ENCODE assay signal across 16 cellular contexts in genomic region chr21:42405064-42406059, GRCh38. TPM values are rescaled to one million over a fixed set of nuclear protein-coding genes. Genes with fewer than 3 reads are reported as not detected.
DNase-seq lines count a peak whose midpoint lies in the region; ATAC-seq and TF ChIP-seq lines count a peak whose summit lies in the region.
"Had no signal": no experiment of that assay in that cellular context is flagged by ENCODE, and none has a peak within 500 bp of the region (broad histone marks: within the 10 kb centered on the region; RNA-seq: fewer than 3 reads in every experiment).

No MANE protein-coding gene starts in this region.

- peaks cover 79% of the 10 kb centered on the region for H3K4me1 Mint-ChIP-seq in CD4-positive, alpha-beta T cell (ENCODE audit: low read depth)
- peaks cover 71 to 76% (median 72%) of the 10 kb centered on the region in 3 donors for H3K4me1 Mint-ChIP-seq in T-cell
- peaks cover 65% of the 10 kb centered on the region for H3K4me1 Mint-ChIP-seq in central memory CD8-positive, alpha-beta T cell

- peak overlapping the region; percentile 92 for H3K4me3 Mint-ChIP-seq in CD4-positive, alpha-beta T cell
- H3K4me3 Mint-ChIP-seq in T-cell = peak overlapping the region; percentile 89 to 98 (median 90)
- H3K4me3 Mint-ChIP-seq in central memory CD8-positive, alpha-beta T cell = peak overlapping the region; percentile 90

- no peak for ATAC-seq in CD4-positive, alpha-beta T cell (ENCODE audit: poor library complexity)
- ATAC-seq in T-cell (replicated peaks in 1 of 4) = no peak
- no peak for ATAC-seq in central memory CD8-positive, alpha-beta T cell (replicated peaks; ENCODE audit: extremely low read depth, poor library complexity, severe bottlenecking)

- CTCF ChIA-PET in CD4-positive, alpha-beta T cell (lab: Charles Lee) = interaction anchor here (0.9 to 3.2 kb wide), 5 partner anchors 9 to 24 kb away, joined by 3 to 11 read pairs (median 4); no protein-coding TSS in a partner anchor
- CTCF ChIA-PET in T-cell (lab: Charles Lee) = interaction anchor here (0.6 to 2.7 kb wide), 8 partner anchors 15 to 337 kb away, joined by 3 to 13 read pairs (median 6); partner anchors contain the start of gene ABCG1 (in 1 of the 2)

- H3K36me3 Mint-ChIP-seq in CD4-positive, alpha-beta T cell (ENCODE audit: low read depth) = peaks cover 44% of the 10 kb centered on the region
- H3K36me3 Mint-ChIP-seq in T-cell = peaks cover 33% of the 10 kb centered on the region
- peaks cover 39% of the 10 kb centered on the region for H3K36me3 Mint-ChIP-seq in central memory CD8-positive, alpha-beta T cell (ENCODE audit: insufficient read depth)

- no peak overlapping the region for H3K4me3 ChIP-seq in sigmoid colon
- H3K4me3 ChIP-seq: right lobe of liver had no signal

- in situ Hi-C loops in KBM-7 (cut with MboI; ENCODE audit: low pct_unique_long_range_greater_than_20kb, low sequenced_read_pairs) = no loop called here

- H3K27me3 ChIP-seq in CD4-positive, alpha-beta T cell (ENCODE audit: control insufficient read depth, insufficient read depth, low read length) = no peaks in the 10 kb centered on the region
- H3K27me3 ChIP-seq in sigmoid colon = peaks cover 0 to 10% (median 0%) of the 10 kb centered on the region in 3 donors
- H3K27me3 ChIP-seq: brain microvascular endothelial cell, right lobe of liver had no signal

- intact Hi-C loops in CD4-positive, alpha-beta T cell (cut with DNase I, micrococcal nuclease) = loop anchor here (1.0 to 2.0 kb wide), 2 partner anchors 10 to 19 kb away; no protein-coding TSS in a partner anchor
- intact Hi-C loops in sigmoid colon (cut with DNase I) = no loop called here

- peak overlapping the region; percentile 96 for H3K27ac Mint-ChIP-seq in CD4-positive, alpha-beta T cell
- H3K27ac Mint-ChIP-seq in T-cell = peak overlapping the region; percentile 100
- H3K27ac Mint-ChIP-seq in central memory CD8-positive, alpha-beta T cell (ENCODE audit: low read depth) = peak overlapping the region; percentile 92

- peaks cover 8% of the 10 kb centered on the region for H3K9me3 ChIP-seq in CD4-positive, alpha-beta T cell (ENCODE audit: control insufficient read depth, low read length)
- peaks cover 0 to 4% (median 0%) of the 10 kb centered on the region in 4 donors for H3K9me3 ChIP-seq in sigmoid colon
- H3K9me3 ChIP-seq: right lobe of liver, SK-N-SH had no signal

- H3K36me3 ChIP-seq in sigmoid colon = no peaks in the 10 kb centered on the region
- H3K36me3 ChIP-seq: brain microvascular endothelial cell, right lobe of liver had no signal

- TF ChIP-seq EP300 in sigmoid colon (IDR thresholded peaks at IDR 0.05) = no peak

- H3K4me1 ChIP-seq in sigmoid colon = no peaks in the 10 kb centered on the region
- H3K4me1 ChIP-seq: right lobe of liver had no signal

- WGBS in sigmoid colon, 2 donors = 81 to 90% methylated on average over 26 of the region's 26 CpGs

- H3K9me3 Mint-ChIP-seq in CD4-positive, alpha-beta T cell = peaks cover 7% of the 10 kb centered on the region
- H3K9me3 Mint-ChIP-seq in T-cell = peaks cover 0 to 9% (median 6%) of the 10 kb centered on the region in 3 donors
- peaks cover 9% of the 10 kb centered on the region for H3K9me3 Mint-ChIP-seq in central memory CD8-positive, alpha-beta T cell

- peak overlapping the region; percentile 85 for H3K27ac ChIP-seq in CD4-positive, alpha-beta T cell (ENCODE audit: low read depth, low read length)
- no peak overlapping the region for H3K27ac ChIP-seq in sigmoid colon
- H3K27ac ChIP-seq: brain microvascular endothelial cell, right lobe of liver had no signal

- no peak for TF ChIP-seq POLR2A in sigmoid colon (IDR thresholded peaks at IDR 0.05)

- TF ChIP-seq CTCF in CD4-positive, alpha-beta T cell (IDR thresholded peaks at IDR 0.05) = no peak
- no peak for TF ChIP-seq CTCF in sigmoid colon (IDR thresholded peaks at IDR 0.05)

- POLR2A ChIA-PET in CD4-positive, alpha-beta T cell (lab: Charles Lee) = interaction anchor here (0.6 to 5.8 kb wide), 14 partner anchors 8 to 493 kb away, joined by 3 to 208 read pairs (median 6); partner anchors contain the start of genes SLC37A1 and TMPRSS3
- POLR2A ChIA-PET in T-cell (lab: Charles Lee) = interaction anchor here in 1 of 2 donors (2.0 to 2.7 kb wide), 2 partner anchors 12 to 20 kb away, joined by 12 to 16 read pairs; no protein-coding TSS in a partner anchor

- no peaks in the 10 kb centered on the region for H3K27me3 Mint-ChIP-seq in CD4-positive, alpha-beta T cell
- H3K27me3 Mint-ChIP-seq in T-cell = no peaks in the 10 kb centered on the region
- no peaks in the 10 kb centered on the region for H3K27me3 Mint-ChIP-seq in central memory CD8-positive, alpha-beta T cell

- DNase-seq in CD4-positive, alpha-beta T cell = no peak
- DNase-seq in T-cell = no peak
- DNase-seq in central memory CD8-positive, alpha-beta T cell (ENCODE audit: low spot score in 2 of 2) = no peak
- DNase-seq in sigmoid colon = peak; percentile 35
- no peak for DNase-seq in KBM-7
- DNase-seq in HCEC 1CT = no peak
- no peak for DNase-seq in NCI-H748 treated with DMSO at 0.1 percent for 48 hours (lab: John Stamatoyannopoulos, UW)
- no peak for DNase-seq in stimulated activated CD4-positive, alpha-beta T cell treated with anti-CD3 and anti-CD28 coated beads, Interleukin-4, amount 100 ng/mL, for 4 hours
- DNase-seq: AML-193, brain microvascular endothelial cell, DMS79, SK-N-SH had no signal

RNA-seq across cellular contexts. Expression of gene UBASH3A, which starts 1.7 kb away (rescaled TPM):
- total RNA-seq in CD4-positive, alpha-beta T cell = 10 to 100 TPM; 59.7 to 60.8 TPM
- 10 to 100 TPM; 59.1 to 98.8 (median 80.5) TPM for total RNA-seq in T-cell
- total RNA-seq in sigmoid colon = not detected
- polyA plus RNA-seq in sigmoid colon = 1 to 10 TPM in 1 of 3 donors, not detected in 2; 3.9 TPM
- total RNA-seq: LHCN-M2, NCI-H460 had no signal
- polyA plus RNA-seq: SK-N-SH had no signal

RNA-seq across cellular contexts. Expression of gene TMPRSS3, which starts 9.5 kb away (rescaled TPM):
- 1 to 10 TPM; 1.5 TPM for total RNA-seq in CD4-positive, alpha-beta T cell
- total RNA-seq in T-cell = 1 to 10 TPM; 1.2 to 2.4 (median 1.7) TPM
- total RNA-seq in sigmoid colon = under 1 TPM in 1 of 4 donors, not detected in 3; 0.16 TPM
- 1 to 10 TPM in 1 of 3 donors, under 1 TPM in 1, not detected in 1; 0.60 to 1.3 TPM for polyA plus RNA-seq in sigmoid colon
- total RNA-seq: LHCN-M2 had no signal
- polyA plus RNA-seq: SK-N-SH had no signal

RNA-seq across cellular contexts. Expression of gene TFF1, which starts 39.0 kb away (rescaled TPM):
- total RNA-seq in CD4-positive, alpha-beta T cell = not detected
- 1 to 10 TPM in 2 of 5 donors, not detected in 3; 1.2 to 1.3 TPM for total RNA-seq in T-cell
- 1 to 10 TPM in 1 of 4 donors, not detected in 3; 1.1 TPM for total RNA-seq in sigmoid colon
- polyA plus RNA-seq in sigmoid colon = 100 to 1,000 TPM; 414 to 706 (median 493) TPM
- total RNA-seq: LHCN-M2, liver, NCI-H460, right lobe of liver had no signal
- polyA plus RNA-seq: liver, SK-N-SH had no signal

RNA-seq across cellular contexts. Expression of gene TFF2, which starts 54.6 kb away (rescaled TPM):
- not detected for total RNA-seq in CD4-positive, alpha-beta T cell
- total RNA-seq in T-cell (under 1 TPM in 1 of 5 donors, not detected in 4; 0.38 TPM), sigmoid colon (not detected)
- 10 to 100 TPM in 1 of 3 donors, 1 to 10 TPM in 2; 1.5 to 23.4 (median 3.0) TPM for polyA plus RNA-seq in sigmoid colon
- total RNA-seq: LHCN-M2, liver, NCI-H460 had no signal
- polyA plus RNA-seq: SK-N-SH had no signal

Comparison
In these comparisons a context has a peak if more than half of its experiments do, and no peak if none do; other contexts are left out.
1. RNA of gene UBASH3A, which starts 1.7 kb away (total RNA-seq): 59.1 to 98.8 TPM in T-cell and 59.7 to 60.8 TPM in CD4-positive, alpha-beta T cell; not detected in sigmoid colon; every median in the first group is over 10 times any median in the second.
2. Peak in every context shown above with its lines, with median percentiles within 50 percentile points of each other: H3K27ac Mint-ChIP-seq and H3K4me3 Mint-ChIP-seq.